In the genomic region with DNA sequence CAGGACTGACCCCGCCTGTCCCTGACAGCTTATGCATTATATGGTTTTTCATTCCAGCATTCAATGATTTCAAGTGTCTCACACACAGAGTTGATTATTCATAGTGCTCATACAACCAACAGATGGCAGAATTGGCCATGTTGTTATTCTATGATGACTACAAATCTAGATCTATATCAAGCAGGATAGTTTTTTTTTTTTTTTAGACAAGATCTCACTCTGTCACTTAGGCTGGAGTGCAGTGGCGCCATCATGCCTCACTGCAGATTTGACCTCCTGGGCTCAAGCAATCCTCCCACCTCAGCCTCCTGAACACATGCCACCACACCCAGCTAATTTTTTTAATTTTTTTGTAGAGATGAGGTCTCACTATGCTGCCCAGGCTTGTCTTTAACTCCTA, we compare ENCODE assay signal across 8 cellular contexts. TPM values are rescaled to one million over a fixed set of nuclear protein-coding genes. Genes with fewer than 3 reads are reported as not detected.
DNase-seq lines count a peak whose midpoint lies in the region; ATAC-seq and TF ChIP-seq lines count a peak whose summit lies in the region.
"Had no signal": no experiment of that assay in that cellular context is flagged by ENCODE, and none has a peak within 500 bp of the region (broad histone marks: within the 10 kb centered on the region; RNA-seq: fewer than 3 reads in every experiment).

No MANE protein-coding gene starts in this region.

- no peak for TF ChIP-seq POLR2A in Peyer's patch (IDR thresholded peaks at IDR 0.05)

- H3K4me1 ChIP-seq in Peyer's patch: no peaks in the 10 kb centered on the region

- no peak overlapping the region for H3K27ac ChIP-seq in Peyer's patch
- H3K27ac ChIP-seq: neutrophil had no signal

- no peak overlapping the region for H3K4me3 ChIP-seq in HFF-Myc (replicated peaks; ENCODE audit: low read depth, low read length)
- no peak overlapping the region for H3K4me3 ChIP-seq in Peyer's patch
- no peak overlapping the region for H3K4me3 ChIP-seq in epithelial cell of proximal tubule (ENCODE audit: low read depth, low read length)

- no peaks in the 10 kb centered on the region for H3K27me3 ChIP-seq in Peyer's patch
- H3K27me3 ChIP-seq: neutrophil had no signal

- peak; percentile 35 for TF ChIP-seq CTCF in HFF-Myc (IDR thresholded peaks at IDR 0.05; ENCODE audit: low read depth, low read length, missing control alignments)
- peak in 4 of 6 experiments; percentile 14 to 36 (median 25) for TF ChIP-seq CTCF in Peyer's patch (IDR thresholded peaks at IDR 0.05)
- TF ChIP-seq CTCF in epithelial cell of proximal tubule (conservative IDR thresholded peaks at IDR 0.05; ENCODE audit: low read depth, low read length): peak; percentile 65

- DNase-seq in DMS53 treated with DMSO at 0.1 percent for 48 hours (lab: John Stamatoyannopoulos, UW; ENCODE audit: unreplicated experiment): peak; percentile 42
- DNase-seq in HFF-Myc (ENCODE audit: extremely low read depth, low read depth): no peak
- no peak for DNase-seq in Peyer's patch
- peak; percentile 38 for DNase-seq in epithelial cell of proximal tubule (ENCODE audit: low read depth)
- peak; percentile 15 to 18 for DNase-seq in stimulated activated CD4-positive, alpha-beta T cell treated with anti-CD3 and anti-CD28 coated beads, Interleukin-4, amount 100 ng/mL, for 4 hours
- DNase-seq in HuH-7 (ENCODE audit: low spot score): no peak

- no peaks in the 10 kb centered on the region for H3K9me3 ChIP-seq in Peyer's patch
- H3K9me3 ChIP-seq: neutrophil had no signal

- H3K36me3 ChIP-seq in Peyer's patch: no peaks in the 10 kb centered on the region
- H3K36me3 ChIP-seq: neutrophil had no signal

- no peak for ATAC-seq in HG02870 (IDR thresholded peaks at IDR 0.05; ENCODE audit: unreplicated experiment)

RNA-seq across cellular contexts. Expression of a gene that starts 40.1 kb away (rescaled TPM):
- total RNA-seq in Peyer's patch (100 to 1,000 TPM in 1 of 4 donors, 10 to 100 TPM in 3; 28.9 to 113 (median 58.8) TPM), epithelial cell of proximal tubule (27.1 and 33.8 TPM in 2 replicates)

Comparison
In these comparisons a context has a peak if more than half of its experiments do, and no peak if none do; other contexts are left out.
1. DNase-seq: peak in DMS53 treated with DMSO at 0.1 percent for 48 hours (single experiment), epithelial cell of proximal tubule (single experiment) and stimulated activated CD4-positive, alpha-beta T cell treated with anti-CD3 and anti-CD28 coated beads, Interleukin-4, amount 100 ng/mL, for 4 hours (2 of 2); none in HFF-Myc (single experiment), Peyer's patch (0 of 3) and HuH-7 (single experiment).
2. Peak in every context shown above with its lines, with median percentiles within 50 percentile points of each other: CTCF ChIP-seq.